ENCODE assay signal across 8 cellular contexts in genomic region chr9:137028281-137029057, GRCh38. TPM values are rescaled to one million over a fixed set of nuclear protein-coding genes. Genes with fewer than 3 reads are reported as not detected.
DNase-seq lines count a peak whose midpoint lies in the region; ATAC-seq, FAIRE-seq and TF ChIP-seq lines count a peak whose summit lies in the region.

No MANE protein-coding gene starts in this region.

- peak overlapping the region; percentile 59 for H3K9ac ChIP-seq in HCT116 (ENCODE audit: low read length)

- no peaks in the 10 kb centered on the region for H3K9me3 Mint-ChIP-seq in memory B cell

- peaks cover 31% of the 10 kb centered on the region for H3K79me2 ChIP-seq in HCT116 (ENCODE audit: insufficient read depth, low read length)

- CTCF ChIA-PET in HCT116 (lab: Charles Lee): interaction anchor here (1.0 to 2.1 kb wide), 25 partner anchors 9 to 238 kb away, joined by 3 to 42 read pairs (median 6); partner anchors contain the start of genes AJM1, ENTPD2, FBXW5 and LRRC26

- no peaks in the 10 kb centered on the region for H3K36me3 Mint-ChIP-seq in memory B cell

- peak; percentile 48 for TF ChIP-seq CTCF in D721Med (IDR thresholded peaks at IDR 0.05; ENCODE audit: insufficient read depth, missing control alignments)
- TF ChIP-seq CTCF in HCT116 (IDR thresholded peaks at IDR 0.05 in 2 of 3, conservative IDR thresholded peaks at IDR 0.05 in 1 of 3; ENCODE audit: borderline replicate concordance in 1 of 3, insufficient read depth in 1 of 3, low read depth in 2 of 3, low read length in 2 of 3): peak in 2 of 3 experiments; percentile 59 to 85; a peak in 4 of 6 replicates

- H3K4me3 Mint-ChIP-seq in memory B cell: peak overlapping the region; percentile 82

- peak overlapping the region; percentile 85; the same call in 1 of the 2 replicates for H3K27ac ChIP-seq in HCT116 (ENCODE audit: low read depth, low read length)

- H3K9me2 ChIP-seq in HCT116 (ENCODE audit: insufficient read depth): no peaks in the 10 kb centered on the region

- H4K20me1 ChIP-seq in HCT116 (ENCODE audit: insufficient read depth): no peaks in the 10 kb centered on the region

- H3K4me1 ChIP-seq in HCT116 (ENCODE audit: control insufficient read depth in 1 of 2, insufficient read depth in 2 of 2, low read length in 2 of 2): peaks cover 32 to 48% of the 10 kb centered on the region in 2 experiments

- H3K9me3 ChIP-seq in HCT116 (ENCODE audit: control insufficient read depth in 1 of 2, insufficient read depth in 1 of 2, low read depth in 1 of 2, low read length in 2 of 2): no peaks in the 10 kb centered on the region

- no TSS peak for BruUV-seq in HCT116 (replicated peaks; lab: Mats Ljungman, UMichigan)

- no peak for DNase-seq in D721Med (ENCODE audit: insufficient read length, low spot score)
- DNase-seq in HCT116 (ENCODE audit: low read depth, low spot score): no peak
- DNase-seq in NCI-H2227 treated with DMSO at 0.1 percent for 48 hours (lab: John Stamatoyannopoulos, UW): peak; percentile 18
- DNase-seq in activated CD4-positive, alpha-beta T cell treated with anti-CD3 and anti-CD28 coated beads, Interleukin-2, amount 50 U/mL, for 4 hours: peak; percentile 52
- peak; percentile 60 for DNase-seq in effector CD4-positive, alpha-beta T cell
- peak in 1 of 2 donors; percentile 60 for DNase-seq in memory B cell (ENCODE audit: low spot score in 2 of 2)
- DNase-seq in stimulated activated CD8-positive, alpha-beta memory T cell treated with anti-CD3 and anti-CD28 coated beads, Interleukin-12 subunit alpha, Interleukin-12 subunit beta, amount 100 ng/mL, for 24 hours (ENCODE audit: extremely low read depth): peak; percentile 30

- H3K4me3 ChIP-seq in HCT116 (replicated peaks in 1 of 2; ENCODE audit: low read depth in 1 of 2, low read length in 2 of 2): peak overlapping the region; percentile 56 to 70

- ATAC-seq in HCT116: peak; percentile 70
- ATAC-seq in memory B cell (ENCODE audit: low read depth): peak; percentile 41
- ATAC-seq in GM18873 (IDR thresholded peaks at IDR 0.05; ENCODE audit: low FRiP score, unreplicated experiment): no peak

- H2AFZ ChIP-seq in HCT116 (ENCODE audit: low read depth, low read length, poor library complexity, severe bottlenecking): peak overlapping the region; percentile 88

- no peaks in the 10 kb centered on the region for H3K27me3 Mint-ChIP-seq in memory B cell

- TF ChIP-seq POLR2A in HCT116 (IDR thresholded peaks at IDR 0.05; ENCODE audit: borderline replicate concordance, extremely low read depth, insufficient read depth, insufficient read length): no peak

- FAIRE-seq in D721Med (lab: Jason Lieb, UNC): no peak

- H3K4me1 Mint-ChIP-seq in memory B cell: peaks cover 41% of the 10 kb centered on the region

- no peaks in the 10 kb centered on the region for H3K36me3 ChIP-seq in HCT116 (ENCODE audit: control insufficient read depth in 1 of 2, insufficient read depth in 2 of 2, low read length in 2 of 2)

- H3K27me3 ChIP-seq in HCT116 (ENCODE audit: insufficient read depth, low read length): no peaks in the 10 kb centered on the region

- POLR2A ChIA-PET in HCT116 (lab: Charles Lee): interaction anchor here (1.1 to 1.4 kb wide), 3 partner anchors 81 to 212 kb away, joined by 3 to 6 read pairs (median 3); partner anchors contain the start of gene TUBB4B

- H3K4me2 ChIP-seq in HCT116 (ENCODE audit: low read length): peak overlapping the region; percentile 100

- RAD21 ChIA-PET in HCT116 (lab: Charles Lee; ENCODE audit: low non-redundant PET in 1 of 2, low total read pairs in 2 of 2, uncharacterized antibody in 2 of 2, unreplicated experiment in 2 of 2): interaction anchor here (1.2 kb wide), 2 partner anchors 80 to 81 kb away, joined by 4 read pairs; no protein-coding TSS in a partner anchor

- intact Hi-C loops in HCT116 (cut with micrococcal nuclease): loop anchor here (5.0 kb wide), 1 partner anchor 181 kb away; the partner anchor contains the start of gene PHPT1

- TF ChIP-seq RAD21 in HCT116 (IDR thresholded peaks at IDR 0.05; ENCODE audit: low read depth): no peak

- H3K27ac Mint-ChIP-seq in memory B cell: no peak overlapping the region

TF ChIP-seq in HCT116, 20 proteins besides CTCF, POLR2A, EP300 and RAD21:
- TF ChIP-seq SIN3A (IDR thresholded peaks at IDR 0.05; ENCODE audit: low read depth): no peak
- no peak for TF ChIP-seq ZNF274 (IDR thresholded peaks at IDR 0.05; ENCODE audit: low read depth, low read length)
- TF ChIP-seq EGR1 (IDR thresholded peaks at IDR 0.05; ENCODE audit: low read depth): no peak
- no peak for TF ChIP-seq EZH2 (IDR thresholded peaks at IDR 0.05)
- TF ChIP-seq SRF (IDR thresholded peaks at IDR 0.05; ENCODE audit: low read depth): no peak
- TF ChIP-seq POLR2AphosphoS5 (IDR thresholded peaks at IDR 0.05; ENCODE audit: low read depth, low read length): peak; percentile 13; the same call in 1 of the 2 replicates
- peak; percentile 8 for TF ChIP-seq TCF7L2 (IDR thresholded peaks at IDR 0.05; ENCODE audit: borderline replicate concordance, extremely low read depth, insufficient read depth, insufficient read length)
- no peak for TF ChIP-seq SP1 (IDR thresholded peaks at IDR 0.05; ENCODE audit: low read depth)

RNA-seq across cellular contexts. Expression of gene ABCA2, which starts 0.4 kb away (rescaled TPM):
- 114 TPM for total RNA-seq in HCT116 (2021; ENCODE audit: unreplicated experiment)
- polyA plus RNA-seq in HCT116 (2012): 132 and 183 TPM in 2 replicates

RNA-seq across cellular contexts. Expression of gene FUT7, which starts 3.4 kb away (rescaled TPM):
- not detected for total RNA-seq in HCT116 (2021; ENCODE audit: unreplicated experiment)
- polyA plus RNA-seq in HCT116 (2012): not detected in 2 replicates

RNA-seq across cellular contexts. Expression of gene NPDC1, which starts 17.5 kb away (rescaled TPM):
- 98.8 TPM for total RNA-seq in HCT116 (2021; ENCODE audit: unreplicated experiment)
- 81.4 and 86.0 TPM in 2 replicates for polyA plus RNA-seq in HCT116 (2012)

RNA-seq across cellular contexts. Expression of gene ENTPD2, which starts 25.4 kb away (rescaled TPM):
- 32.5 TPM for total RNA-seq in HCT116 (2021; ENCODE audit: unreplicated experiment)
- 20.7 and 23.0 TPM in 2 replicates for polyA plus RNA-seq in HCT116 (2012)

RNA-seq across cellular contexts. Expression of gene CLIC3, which starts 32.1 kb away (rescaled TPM):
- total RNA-seq in HCT116 (2021; ENCODE audit: unreplicated experiment): 8.4 TPM
- polyA plus RNA-seq in HCT116 (2012): 14.0 and 15.3 TPM in 2 replicates

Comparison
In these comparisons a context has a peak if more than half of its experiments do, and no peak if none do; other contexts are left out.
1. DNase-seq: peak in NCI-H2227 treated with DMSO at 0.1 percent for 48 hours (single experiment), activated CD4-positive, alpha-beta T cell treated with anti-CD3 and anti-CD28 coated beads, Interleukin-2, amount 50 U/mL, for 4 hours (2 of 2), effector CD4-positive, alpha-beta T cell (single experiment) and stimulated activated CD8-positive, alpha-beta memory T cell treated with anti-CD3 and anti-CD28 coated beads, Interleukin-12 subunit alpha, Interleukin-12 subunit beta, amount 100 ng/mL, for 24 hours (single experiment); none in D721Med (single experiment) and HCT116 (single experiment).